ENCODE assay signal across 19 cellular contexts in genomic region chr1:106956721-106957120, GRCh38.
"Had no signal": no experiment of that assay in that cellular context is flagged by ENCODE, and none has a peak within 500 bp of the region (broad histone marks: within the 10 kb centered on the region; RNA-seq: fewer than 3 reads in every experiment).

No MANE protein-coding gene starts in this region.

- H3K9me3 Mint-ChIP-seq: activated naive CD4-positive, alpha-beta T cell treated with anti-CD3 and anti-CD28 coated beads, Interleukin-2, amount 10 ng/mL, durations not matched to agents 7 days and 5 days; mesothelial cell of epicardium; neural progenitor cell; stimulated activated naive B cell treated with anti-CD40 and anti-IgM and Interleukin-4, amounts not matched to agents 10 μg/mL and 1 μg/mL and 100 μg/mL, for 72 hours had no signal

- H3K4me1 Mint-ChIP-seq: activated naive CD4-positive, alpha-beta T cell treated with anti-CD3 and anti-CD28 coated beads, Interleukin-2, amount 10 ng/mL, durations not matched to agents 7 days and 5 days; mesothelial cell of epicardium; stimulated activated naive B cell treated with anti-CD40 and anti-IgM and Interleukin-4, amounts not matched to agents 10 μg/mL and 1 μg/mL and 100 μg/mL, for 72 hours had no signal

- H3K27ac Mint-ChIP-seq: activated naive CD4-positive, alpha-beta T cell treated with anti-CD3 and anti-CD28 coated beads, Interleukin-2, amount 10 ng/mL, durations not matched to agents 7 days and 5 days; mesothelial cell of epicardium; neural progenitor cell; stimulated activated naive B cell treated with anti-CD40 and anti-IgM and Interleukin-4, amounts not matched to agents 10 μg/mL and 1 μg/mL and 100 μg/mL, for 72 hours had no signal

- H3K27ac ChIP-seq: gastrocnemius medialis, heart right ventricle, neural progenitor cell, tibial nerve, VCaP had no signal

- H3K4me1 ChIP-seq: gastrocnemius medialis, heart right ventricle had no signal

- H3K36me3 Mint-ChIP-seq: activated naive CD4-positive, alpha-beta T cell treated with anti-CD3 and anti-CD28 coated beads, Interleukin-2, amount 10 ng/mL, durations not matched to agents 7 days and 5 days; mesothelial cell of epicardium; neural progenitor cell; stimulated activated naive B cell treated with anti-CD40 and anti-IgM and Interleukin-4, amounts not matched to agents 10 μg/mL and 1 μg/mL and 100 μg/mL, for 72 hours had no signal

- H3K4me3 ChIP-seq: gastrocnemius medialis, heart right ventricle, lung, neural progenitor cell, tibial nerve had no signal

- FAIRE-seq: endometrium, islet of Langerhans had no signal

- H3K36me3 ChIP-seq: gastrocnemius medialis, heart right ventricle, neural progenitor cell, tibial nerve had no signal

- H3K27me3 ChIP-seq: gastrocnemius medialis, heart right ventricle, neural progenitor cell, tibial nerve had no signal

- H3K4me3 Mint-ChIP-seq: activated naive CD4-positive, alpha-beta T cell treated with anti-CD3 and anti-CD28 coated beads, Interleukin-2, amount 10 ng/mL, durations not matched to agents 7 days and 5 days; mesothelial cell of epicardium; neural progenitor cell; stimulated activated naive B cell treated with anti-CD40 and anti-IgM and Interleukin-4, amounts not matched to agents 10 μg/mL and 1 μg/mL and 100 μg/mL, for 72 hours had no signal

- DNase-seq: activated CD4-positive, alpha-beta T cell treated with anti-CD3 and anti-CD28 coated beads for 1 hour; activated CD4-positive, alpha-beta T cell treated with anti-CD3 and anti-CD28 coated beads, Interleukin-2, amount 50 U/mL, for 4 hours; activated naive CD4-positive, alpha-beta T cell treated with anti-CD3 and anti-CD28 coated beads, Interleukin-2, amount 10 ng/mL, durations not matched to agents 7 days and 5 days; gastrocnemius medialis; heart right ventricle; left colon; stimulated activated CD4-positive, alpha-beta T cell treated with anti-CD3 and anti-CD28 coated beads, Interleukin-1b, Interleukin-23, amount 100 ng/mL, for 48 hours; stimulated activated naive B cell treated with anti-CD40 and anti-IgM and Interleukin-4, amounts not matched to agents 10 μg/mL and 1 μg/mL and 100 μg/mL, for 72 hours; substantia nigra; T-helper 1 cell had no signal

- H3K27me3 Mint-ChIP-seq: activated naive CD4-positive, alpha-beta T cell treated with anti-CD3 and anti-CD28 coated beads, Interleukin-2, amount 10 ng/mL, durations not matched to agents 7 days and 5 days had no signal

- H3K9ac ChIP-seq: neural progenitor cell had no signal

- ATAC-seq: gastrocnemius medialis; heart right ventricle; left colon; sciatic nerve; SK-N-SH treated with all-trans-retinoic acid at 6 μM for 48 hours; stimulated activated naive B cell treated with anti-CD40 and anti-IgM and Interleukin-4, amounts not matched to agents 10 μg/mL and 1 μg/mL and 100 μg/mL, for 72 hours had no signal

- H3K4me2 ChIP-seq: neural progenitor cell had no signal

- H2AFZ ChIP-seq: neural progenitor cell had no signal

- H3K9me3 ChIP-seq: gastrocnemius medialis, heart right ventricle, tibial nerve had no signal
